Comparison of ENCODE assay signal across 10 cellular contexts in genomic region chr3:48644898-48645760, GRCh38. TPM values are rescaled to one million over a fixed set of nuclear protein-coding genes. Genes with fewer than 3 reads are reported as not detected.
"Had no signal": no experiment of that assay in that cellular context is flagged by ENCODE, and none has a peak within 500 bp of the region (broad histone marks: within the 10 kb centered on the region; RNA-seq: fewer than 3 reads in every experiment).

No MANE protein-coding gene starts in this region.

- H3K27ac ChIP-seq: GM23248 had no signal

- H2AFZ ChIP-seq: GM23248 had no signal

- FAIRE-seq: HTR-8/SVneo, K562 had no signal

- H3K9me3 ChIP-seq: HAP-1 had no signal

- H3K4me1 ChIP-seq: HAP-1 had no signal

- H3K36me3 ChIP-seq: HAP-1 had no signal

- ATAC-seq: HCT116, K562 had no signal

- H3K9ac ChIP-seq: GM23248 had no signal

- DNase-seq: GM23248, GOT3, H7, KG1 had no signal

- H3K4me3 ChIP-seq: GM23248, HAP-1, K562 had no signal

RNA-seq across cellular contexts. Expression of gene TMEM89, which starts 23.6 kb away (rescaled TPM):
- total RNA-seq: GM23248, H4, H7, HT-29, K562 had no signal
- polyA plus RNA-seq: GM23248, K562 had no signal
